Comparison of ENCODE assay signal across 9 cellular contexts in genomic region chr11:93054881-93055280, GRCh38.
A peak's percentile ranks its signal among the peaks of the same experiment; 100 is the strongest.
DNase-seq lines count a peak whose midpoint lies in the region; ATAC-seq and TF ChIP-seq lines count a peak whose summit lies in the region.
"Had no signal": no experiment of that assay in that cellular context is flagged by ENCODE, and none has a peak within 500 bp of the region (broad histone marks: within the 10 kb centered on the region; RNA-seq: fewer than 3 reads in every experiment).

No MANE protein-coding gene starts in this region.

- no peak for TF ChIP-seq POLR2A in gastrocnemius medialis (IDR thresholded peaks at IDR 0.05)

- H3K27ac ChIP-seq in gastrocnemius medialis = no peak overlapping the region

- no peaks in the 10 kb centered on the region for H3K36me3 ChIP-seq in gastrocnemius medialis

- DNase-seq in ACHN (peak; percentile 77), NCI-H69 (lab: John Stamatoyannopoulos, UW) (peak; percentile 20), NCI-H1048 (lab: John Stamatoyannopoulos, UW) (no peak), NCI-H82 (lab: John Stamatoyannopoulos, UW) (no peak), gastrocnemius medialis (no peak), NCI-H1436 treated with DMSO at 0.1 percent for 48 hours (lab: John Stamatoyannopoulos, UW) (no peak)
- DNase-seq: RPMI8226 had no signal

- in situ Hi-C loops in ACHN (cut with HindIII; ENCODE audit: low pct_ligation_motif_present, low pct_unique_long_range_greater_than_20kb, low sequenced_read_pairs) = no loop called here
- in situ Hi-C loops in gastrocnemius medialis (cut with MboI; ENCODE audit: low sequenced_read_pairs in 4 of 4) = no loop called here

- no peaks in the 10 kb centered on the region for H3K9me3 ChIP-seq in gastrocnemius medialis

- intact Hi-C loops in gastrocnemius medialis (cut with DNase I; ENCODE audit: low total_unique reads) = no loop called here

- ATAC-seq in GM18909 (IDR thresholded peaks at IDR 0.05; ENCODE audit: poor library complexity, unreplicated experiment) (peak; percentile 63), esophagus mucosa (peak; percentile 96), gastrocnemius medialis (no peak)

- H3K4me3 ChIP-seq in gastrocnemius medialis = no peak overlapping the region

- TF ChIP-seq CTCF in gastrocnemius medialis (IDR thresholded peaks at IDR 0.05 in 4 of 5, conservative IDR thresholded peaks at IDR 0.05 in 1 of 5) = no peak

- H3K27me3 ChIP-seq in gastrocnemius medialis = no peaks in the 10 kb centered on the region

- H3K4me1 ChIP-seq in gastrocnemius medialis = no peaks in the 10 kb centered on the region

Comparison
In these comparisons a context has a peak if more than half of its experiments do, and no peak if none do; other contexts are left out.
1. DNase-seq: peak in ACHN (single experiment) and NCI-H69 (single experiment); none in NCI-H1048 (single experiment), NCI-H82 (single experiment), gastrocnemius medialis (0 of 2) and NCI-H1436 treated with DMSO at 0.1 percent for 48 hours (single experiment).
2. ATAC-seq: peak in GM18909 (single experiment) and esophagus mucosa (single experiment); none in gastrocnemius medialis (0 of 2).